ENCODE assay signal across 16 cellular contexts in genomic region chr5:176888016-176888864, GRCh38. TPM values are rescaled to one million over a fixed set of nuclear protein-coding genes. Genes with fewer than 3 reads are reported as not detected.
"Had no signal": no experiment of that assay in that cellular context is flagged by ENCODE, and none has a peak within 500 bp of the region (broad histone marks: within the 10 kb centered on the region; RNA-seq: fewer than 3 reads in every experiment).

No MANE protein-coding gene starts in this region.

- H3K9me3 Mint-ChIP-seq: activated CD4-positive, alpha-beta memory T cell treated with anti-CD3 and anti-CD28 coated beads for 36 hours; type B pancreatic cell had no signal

- H3K27ac Mint-ChIP-seq: activated CD4-positive, alpha-beta memory T cell treated with anti-CD3 and anti-CD28 coated beads for 36 hours; type B pancreatic cell had no signal

- H3K27me3 ChIP-seq: cardiac muscle cell, colonic mucosa, right lobe of liver had no signal

- H3K36me3 Mint-ChIP-seq: activated CD4-positive, alpha-beta memory T cell treated with anti-CD3 and anti-CD28 coated beads for 36 hours; type B pancreatic cell had no signal

- H3K4me3 Mint-ChIP-seq: activated CD4-positive, alpha-beta memory T cell treated with anti-CD3 and anti-CD28 coated beads for 36 hours; type B pancreatic cell had no signal

- H3K4me1 ChIP-seq: colonic mucosa, gastroesophageal sphincter, lower lobe of right lung, prostate gland, right lobe of liver had no signal

- H3K4me3 ChIP-seq: cardiac muscle cell, colonic mucosa, gastroesophageal sphincter, lower lobe of right lung, prostate gland, right lobe of liver had no signal

- H3K27me3 Mint-ChIP-seq: activated CD4-positive, alpha-beta memory T cell treated with anti-CD3 and anti-CD28 coated beads for 36 hours had no signal

- H3K9me3 ChIP-seq: colonic mucosa, gastroesophageal sphincter, lower lobe of right lung, prostate gland, right lobe of liver had no signal

- H3K27ac ChIP-seq: cardiac muscle cell, colonic mucosa, gastroesophageal sphincter, lower lobe of right lung, prostate gland, right lobe of liver, VCaP had no signal

- ATAC-seq: gastroesophageal sphincter, lower lobe of right lung, right lobe of liver had no signal

- H3K36me3 ChIP-seq: cardiac muscle cell, colonic mucosa, gastroesophageal sphincter, lower lobe of right lung, prostate gland, right lobe of liver had no signal

- DNase-seq: activated CD4-positive, alpha-beta memory T cell treated with anti-CD3 and anti-CD28 coated beads for 36 hours; activated T-cell treated with anti-CD3 and anti-CD28 coated beads, Interleukin-2, amount 50 U/mL, for 48 hours; colonic mucosa; effector CD4-positive, alpha-beta T cell; midbrain; nucleus accumbens; stimulated activated CD4-positive, alpha-beta T cell treated with anti-CD3 and anti-CD28 coated beads, Interleukin-2, amount 100 ng/mL, for 48 hours; stimulated activated naive CD4-positive, alpha-beta T cell treated with Interleukin-2 at 50 U/mL for 16 hours had no signal

RNA-seq across cellular contexts. Expression of gene HK3, which starts 10.9 kb away (rescaled TPM):
- total RNA-seq: astrocyte, cardiac muscle cell had no signal
- polyA plus RNA-seq: cardiac muscle cell had no signal
